Comparison of ENCODE assay signal across 8 cellular contexts in the genomic region with DNA sequence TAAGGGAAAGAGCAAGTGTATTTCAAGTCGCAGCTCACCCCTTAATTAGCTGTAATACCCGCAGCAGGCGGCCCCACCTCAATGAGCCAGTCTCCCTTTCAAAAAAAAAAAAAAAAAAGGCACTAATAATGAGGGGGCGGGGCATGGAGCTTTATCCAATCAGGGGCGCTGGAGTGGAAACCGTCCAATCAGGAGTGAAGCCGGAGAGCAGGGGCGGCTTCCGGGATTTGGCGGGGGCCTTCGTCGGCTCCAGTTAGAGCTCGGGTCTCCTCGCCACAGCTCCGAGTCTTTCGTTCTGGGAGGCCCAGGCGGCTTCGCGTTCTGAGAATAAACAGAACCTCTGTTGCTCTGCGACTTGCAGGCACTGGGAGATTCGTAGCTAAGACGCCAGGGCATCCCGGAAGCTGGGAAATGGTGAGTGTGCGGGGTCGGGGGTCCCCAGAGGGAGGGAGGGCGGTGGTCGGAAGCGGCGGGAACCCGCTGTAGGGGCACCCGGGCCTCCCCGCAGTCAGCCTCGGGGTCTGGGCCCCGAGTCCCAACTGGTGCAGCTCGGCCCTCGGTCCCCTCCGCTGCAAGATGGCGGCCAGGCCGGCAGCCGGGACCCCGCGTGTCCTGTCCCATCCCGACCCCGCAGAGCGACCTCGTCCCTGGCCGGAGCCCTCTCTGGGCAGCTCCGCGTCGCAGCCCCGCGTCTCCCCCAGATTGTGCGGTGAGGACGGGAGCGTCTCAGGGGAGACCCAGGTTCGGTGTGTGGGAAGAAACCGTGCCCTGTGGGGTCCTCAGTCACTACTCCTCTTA. TPM values are rescaled to one million over a fixed set of nuclear protein-coding genes. Genes with fewer than 3 reads are reported as not detected.
DNase-seq lines count a peak whose midpoint lies in the region; ATAC-seq, FAIRE-seq and TF ChIP-seq lines count a peak whose summit lies in the region.

A gene (plus strand): TSS at position 252 of the 798 bp plus-strand sequence. CDS start 160 bp downstream, at position 412.

- H2BK20ac ChIP-seq in H1 (ENCODE audit: low read length): no peak within 1 kb of the TSS

- peak; percentile 88 to 95 (median 90) for DNase-seq in CD4-positive, alpha-beta T cell
- peak; percentile 87 to 94 for DNase-seq in HL-60 (ENCODE audit: low read depth in 1 of 2, low spot score in 1 of 2)
- DNase-seq in NK-92 treated with Interleukin-12 subunit alpha and Interleukin-12 subunit beta, amount 100 ng/mL, for 24 hours (lab: John Stamatoyannopoulos, UW): peak; percentile 88
- peak; percentile 71 to 80 (median 72) for DNase-seq in activated CD8-positive, alpha-beta memory T cell treated with anti-CD3 and anti-CD28 coated beads for 48 hours (ENCODE audit: low read depth in 2 of 3, low spot score in 2 of 3)
- DNase-seq in H1 (ENCODE audit: low read depth in 1 of 2, low spot score in 2 of 2): peak; percentile 63 to 88
- DNase-seq in mesenteric fat pad (ENCODE audit: low spot score): peak; percentile 96
- peak; percentile 65 for DNase-seq in stimulated activated CD8-positive, alpha-beta memory T cell treated with anti-CD3 and anti-CD28 coated beads, Interleukin-15, amount 100 ng/mL, for 24 hours (ENCODE audit: low read depth)

- no peaks in the 10 kb centered on the region; the same call in 1 of the 2 replicates for H3K23me2 ChIP-seq in H1 (ENCODE audit: low read depth, low read length)

- intact Hi-C loops in CD4-positive, alpha-beta T cell (cut with DNase I, micrococcal nuclease): loop anchor here in 1 of 2 experiments (10.0 kb wide), 1 partner anchor 669 kb away; a partner anchor contains a TSS

- POLR2A ChIA-PET in CD4-positive, alpha-beta T cell (lab: Charles Lee): interaction anchor here (0.7 to 2.4 kb wide), 21 partner anchors 12 to 888 kb away, joined by 3 to 17 read pairs (median 5); a partner anchor contains a TSS
- POLR2A ChIA-PET in H1 (lab: Charles Lee; ENCODE audit: partially characterized antibody): interaction anchor here (0.7 to 1.8 kb wide), 9 partner anchors 8 to 962 kb away, joined by 3 to 7 read pairs (median 3); a partner anchor contains a TSS

- H4K8ac ChIP-seq in H1 (ENCODE audit: extremely low read depth, insufficient read depth, low read length): peak within 1 kb of the TSS; percentile 93; the same call in 1 of the 2 replicates

- peaks cover 44% of the 10 kb centered on the region for H3K36me3 Mint-ChIP-seq in CD4-positive, alpha-beta T cell (ENCODE audit: low read depth)

- peak within 1 kb of the TSS; percentile 34 for H3K56ac ChIP-seq in H1 (replicated peaks; ENCODE audit: insufficient read length, low read depth, low read length)

- H3K27ac ChIP-seq in CD4-positive, alpha-beta T cell (ENCODE audit: low read depth, low read length): peak within 1 kb of the TSS; percentile 94
- peak within 1 kb of the TSS; percentile 94 for H3K27ac ChIP-seq in HL-60 (replicated peaks)
- peak within 1 kb of the TSS; percentile 89 for H3K27ac ChIP-seq in H1 (ENCODE audit: low read depth, low read length)

- no peak within 1 kb of the TSS for H3K23ac ChIP-seq in H1 (ENCODE audit: insufficient read length)

- peak within 1 kb of the TSS; percentile 89 to 97 (median 90) for H3K9ac ChIP-seq in H1 (replicated peaks in 1 of 4; ENCODE audit: extremely low read depth in 1 of 4, low read depth in 3 of 4, low read length in 3 of 4)

- no peaks in the 10 kb centered on the region for H3K9me3 Mint-ChIP-seq in CD4-positive, alpha-beta T cell

- peaks cover 72% of the 10 kb centered on the region for H3K4me1 Mint-ChIP-seq in CD4-positive, alpha-beta T cell (ENCODE audit: low read depth)

- H3K4me1 ChIP-seq in H1 (replicated peaks in 1 of 4; ENCODE audit: control insufficient read depth in 3 of 4, insufficient read depth in 4 of 4, low read length in 3 of 4): peaks cover 0 to 3% (median 0%) of the 10 kb centered on the region in 4 experiments; a peak in 3 of 7 replicates

- no peak for TF ChIP-seq CTCF in CD4-positive, alpha-beta T cell (IDR thresholded peaks at IDR 0.05)
- TF ChIP-seq CTCF in HL-60 (IDR thresholded peaks at IDR 0.05; ENCODE audit: insufficient read depth, low read length): no peak
- no peak for TF ChIP-seq CTCF in H1 (IDR thresholded peaks at IDR 0.05; ENCODE audit: control extremely low read depth in 1 of 3, insufficient read depth in 1 of 3, low read depth in 1 of 3, low read length in 3 of 3)

- peak within 1 kb of the TSS; percentile 85 for H3K18ac ChIP-seq in H1 (ENCODE audit: extremely low read depth, low read length)

- peak within 1 kb of the TSS; percentile 98 for H3K4me3 Mint-ChIP-seq in CD4-positive, alpha-beta T cell

- TF ChIP-seq EP300 in H1 (IDR thresholded peaks at IDR 0.05; ENCODE audit: borderline replicate concordance in 1 of 2, low read depth in 2 of 2, low read length in 2 of 2): no peak

- peaks cover 0 to 5% (median 0%) of the 10 kb centered on the region in 4 experiments; a peak in 4 of 8 replicates for H3K36me3 ChIP-seq in H1 (ENCODE audit: control insufficient read depth in 2 of 4, insufficient read depth in 4 of 4, low read length in 3 of 4)

- peak within 1 kb of the TSS; percentile 83 for H2AFZ ChIP-seq in H1 (ENCODE audit: low read length)

- H4K5ac ChIP-seq in H1 (ENCODE audit: insufficient read length, low read depth, low read length): peak within 1 kb of the TSS; percentile 42

- TF ChIP-seq RAD21 in H1 (IDR thresholded peaks at IDR 0.05 in 1 of 2, conservative IDR thresholded peaks at IDR 0.05 in 1 of 2; ENCODE audit: low read depth in 2 of 2, low read length in 2 of 2): no peak

- peaks cover 17 to 47% of the 10 kb centered on the region in 2 experiments for H3K79me2 ChIP-seq in H1 (ENCODE audit: control insufficient read depth in 1 of 2, insufficient read depth in 2 of 2, low read length in 2 of 2)

- H4K91ac ChIP-seq in H1 (replicated peaks; ENCODE audit: insufficient read length, low read length): peak within 1 kb of the TSS; percentile 52

- H3K4me2 ChIP-seq in H1 (ENCODE audit: insufficient read depth in 1 of 2, low read depth in 2 of 2, low read length in 2 of 2): peak within 1 kb of the TSS; percentile 61 to 71

- peak within 1 kb of the TSS; percentile 65; the same call in 1 of the 2 replicates for H2BK15ac ChIP-seq in H1 (ENCODE audit: low read length)

- H3K4me3 ChIP-seq in HL-60 (replicated peaks; ENCODE audit: insufficient read depth, low read length) (peak within 1 kb of the TSS; percentile 88), H1 (ENCODE audit: extremely low read depth in 1 of 4, insufficient read depth in 2 of 4, low read depth in 3 of 4, low read length in 4 of 4) (peak within 1 kb of the TSS; percentile 88 to 99 (median 96))

- H4K20me1 ChIP-seq in H1 (replicated peaks in 1 of 2; ENCODE audit: control insufficient read depth in 1 of 2, insufficient read depth in 2 of 2, low read length in 2 of 2): peaks cover 0 to 7% of the 10 kb centered on the region in 2 experiments

- TF ChIP-seq POLR2A in H1 (IDR thresholded peaks at IDR 0.05; ENCODE audit: control extremely low read depth in 1 of 2, low read depth in 2 of 2, low read length in 2 of 2): peak; percentile 86 to 92

- peak; percentile 69 for ATAC-seq in CD4-positive, alpha-beta T cell (ENCODE audit: poor library complexity)
- ATAC-seq in GM19455 (IDR thresholded peaks at IDR 0.05; ENCODE audit: unreplicated experiment): peak; percentile 55

- no peaks in the 10 kb centered on the region for H3K9me3 ChIP-seq in CD4-positive, alpha-beta T cell (ENCODE audit: control insufficient read depth, low read length)
- H3K9me3 ChIP-seq in H1 (ENCODE audit: insufficient read depth in 2 of 2, low read depth in 1 of 2, low read length in 1 of 2): no peaks in the 10 kb centered on the region

- peak within 1 kb of the TSS; percentile 74 for H3K27ac Mint-ChIP-seq in CD4-positive, alpha-beta T cell

- H3K27me3 ChIP-seq in CD4-positive, alpha-beta T cell (ENCODE audit: control insufficient read depth, insufficient read depth, low read length): no peaks in the 10 kb centered on the region
- H3K27me3 ChIP-seq in HL-60 (ENCODE audit: insufficient read depth, poor library complexity, severe bottlenecking): no peaks in the 10 kb centered on the region
- H3K27me3 ChIP-seq in H1 (replicated peaks in 1 of 4; ENCODE audit: control insufficient read depth in 3 of 4, extremely low read depth in 1 of 4, insufficient read depth in 3 of 4, low read length in 3 of 4): 0 out of 7 replicates have a peak, but pooled peaks cover 0 to 2% (median 0%) of the 10 kb centered on the region in 4 experiments

- no peak within 1 kb of the TSS for H2BK12ac ChIP-seq in H1 (ENCODE audit: low read depth, low read length)

- 0 out of 2 replicates have a peak within 1 kb of the TSS, but pooled peaks have one; percentile 75 for H2BK5ac ChIP-seq in H1 (ENCODE audit: low read depth, low read length)

- no peak within 1 kb of the TSS for H2BK120ac ChIP-seq in H1 (replicated peaks; ENCODE audit: low read depth, low read length)

- H2AK5ac ChIP-seq in H1 (ENCODE audit: low read depth, low read length): no peak within 1 kb of the TSS

- H3K27me3 Mint-ChIP-seq in CD4-positive, alpha-beta T cell: no peaks in the 10 kb centered on the region

- CTCF ChIA-PET in CD4-positive, alpha-beta T cell (lab: Charles Lee): interaction anchor here (0.9 to 1.5 kb wide), 2 partner anchors 9 to 731 kb away, joined by 5 to 7 read pairs; no protein-coding TSS in a partner anchor
- CTCF ChIA-PET in H1 (lab: Charles Lee; ENCODE audit: partially characterized antibody): interaction anchor here (0.6 to 1.6 kb wide), 6 partner anchors 165 to 1387 kb away, joined by 3 to 5 read pairs (median 3); no protein-coding TSS in a partner anchor

- peaks cover 14% of the 10 kb centered on the region for H3K79me1 ChIP-seq in H1 (ENCODE audit: low read depth, low read length)

- H3K14ac ChIP-seq in H1 (ENCODE audit: insufficient read length): no peak within 1 kb of the TSS

- no peak within 1 kb of the TSS for H3K4ac ChIP-seq in H1 (replicated peaks; ENCODE audit: insufficient read length, low read depth, low read length)

- WGBS in H1 (ENCODE audit: extremely low coverage in 1 of 2, insufficient coverage in 1 of 2, insufficient read length in 1 of 2, insufficient replicate concordance in 2 of 2, low coverage in 1 of 2, low lambda C conversion rate in 2 of 2, missing lambda C conversion rate in 1 of 2), 2 experiments: 3% methylated on average over 28 of the region's 57 CpGs; no CpG with 5 or more reads in 1 of the 2 experiments

- FAIRE-seq in H1 (lab: Jason Lieb, UNC): no peak

TF ChIP-seq in H1, 55 proteins besides CTCF, POLR2A, EP300 and RAD21 (continues in another document):
- TF ChIP-seq SP1 (IDR thresholded peaks at IDR 0.05; ENCODE audit: low read depth, low read length): peak; percentile 92

RNA-seq across cellular contexts. Expression of the gene that starts here (rescaled TPM):
- total RNA-seq in CD4-positive, alpha-beta T cell: 10 to 100 TPM; 56.0 to 57.9 TPM
- 26.5 and 28.3 TPM in 2 replicates for total RNA-seq in H1 (2021; fragmentation: NEBNext Ultra II Directional; extraction: Animal tissue kit (Norgen Biotek cat#: 25700))
- polyA plus RNA-seq in H1 (2011; rRNA removed): 2.7 and 5.5 TPM in 2 replicates
- polyA plus RNA-seq in H1 (2011; cell fraction: cytosol; rRNA removed): 5.7 TPM
- polyA plus RNA-seq in H1 (2011; cell fraction: nucleus; rRNA removed): 11.7 TPM
- 8.5 to 16.7 TPM (median 10.6 TPM) in 4 replicates for polyA plus RNA-seq in H1 (2012, experiment 1 of 2)
- 0.59 TPM for polyA plus RNA-seq in H1 (2012, experiment 2 of 2)
- 20.2 TPM for polyA plus RNA-seq in H1 (2013, experiment 1 of 2)
- 18.0 TPM for polyA plus RNA-seq in H1 (2013, experiment 2 of 2)
- 24.3 and 31.3 TPM in 2 replicates for polyA minus RNA-seq in H1 (2011; rRNA and poly(A)+ RNA removed)
- 13.1 TPM for polyA minus RNA-seq in H1 (2011; cell fraction: cytosol; rRNA and poly(A)+ RNA removed)
- polyA minus RNA-seq in H1 (2011; cell fraction: nucleus; rRNA and poly(A)+ RNA removed): 82.2 TPM
- total RNA-seq in mesenteric fat pad: 15.5 TPM

Comparison
In these comparisons a context has a peak if more than half of its experiments do, and no peak if none do; other contexts are left out.
1. Peak in every context shown above with its lines: DNase-seq, ATAC-seq, H3K4me3 ChIP-seq and H3K27ac ChIP-seq.